ENCODE assay signal across 1 cellular context in genomic region chr12:118055144-118055557, GRCh38.
TF ChIP-seq lines count a peak whose summit lies in the region.

No MANE protein-coding gene starts in this region.

TF ChIP-seq in HEK293, 187 proteins besides CTCF, POLR2A, EP300 and RAD21 (continued from another document):
- no peak for TF ChIP-seq ZBTB10 (tag by site-specific recombination; IDR thresholded peaks at IDR 0.05)
- TF ChIP-seq ZNF426 (tag by site-specific recombination; IDR thresholded peaks at IDR 0.05), result no peak
- peak; percentile 52 for TF ChIP-seq ZNF654 (tag by site-specific recombination; IDR thresholded peaks at IDR 0.05; ENCODE audit: low read depth)
- TF ChIP-seq ZNF18 (tag by site-specific recombination; IDR thresholded peaks at IDR 0.05), result no peak
- peak; percentile 22; the same call in 1 of the 2 replicates for TF ChIP-seq PRDM10 (tag by site-specific recombination; IDR thresholded peaks at IDR 0.05)
- TF ChIP-seq ZNF19 (tag by site-specific recombination; IDR thresholded peaks at IDR 0.05; ENCODE audit: low read depth), result no peak
- no peak for TF ChIP-seq ZBTB8A (tag by site-specific recombination; IDR thresholded peaks at IDR 0.05)
- TF ChIP-seq ZBTB20 (tag by site-specific recombination; IDR thresholded peaks at IDR 0.05), result no peak
- no peak for TF ChIP-seq ZNF639 (tag by site-specific recombination; IDR thresholded peaks at IDR 0.05)
- TF ChIP-seq ZNF830 (tag by site-specific recombination; IDR thresholded peaks at IDR 0.05; ENCODE audit: low read depth), result no peak
- TF ChIP-seq ZNF391 (tag by site-specific recombination; IDR thresholded peaks at IDR 0.05; ENCODE audit: borderline replicate concordance, low read depth), result no peak
- TF ChIP-seq TSHZ1 (tag by site-specific recombination; IDR thresholded peaks at IDR 0.05; ENCODE audit: borderline replicate concordance), result no peak
- TF ChIP-seq ZBTB11 (tag by site-specific recombination; conservative IDR thresholded peaks at IDR 0.05; ENCODE audit: low read depth), result no peak
- TF ChIP-seq ZNF114 (tag by site-specific recombination; IDR thresholded peaks at IDR 0.05), result no peak
- TF ChIP-seq PBX3 (CRISPR knock-in tag; IDR thresholded peaks at IDR 0.05), result no peak
- no peak for TF ChIP-seq REST (tag by site-specific recombination; IDR thresholded peaks at IDR 0.05)
- no peak for TF ChIP-seq ZNF792 (tag by site-specific recombination; IDR thresholded peaks at IDR 0.05)
- TF ChIP-seq ZBTB48 (tag by site-specific recombination; IDR thresholded peaks at IDR 0.05), result peak; percentile 46; the same call in 1 of the 2 replicates
- no peak for TF ChIP-seq ZFP41 (tag by site-specific recombination; IDR thresholded peaks at IDR 0.05; ENCODE audit: borderline replicate concordance)
- no peak for TF ChIP-seq ZNF658 (tag by site-specific recombination; IDR thresholded peaks at IDR 0.05)
- no peak for TF ChIP-seq ZNF514 (tag by site-specific recombination; IDR thresholded peaks at IDR 0.05)
- TF ChIP-seq PATZ1 (tag by site-specific recombination; IDR thresholded peaks at IDR 0.05), result peak; percentile 60
- TF ChIP-seq ZNF843 (tag by site-specific recombination; IDR thresholded peaks at IDR 0.05), result no peak
- peak; percentile 52; the same call in 1 of the 2 replicates for TF ChIP-seq ZNF660 (tag by site-specific recombination; IDR thresholded peaks at IDR 0.05)
